In genomic region chr10:80357000-80357803, GRCh38 we compare ENCODE assay signal across 10 cellular contexts. TPM values are rescaled to one million over a fixed set of nuclear protein-coding genes. Genes with fewer than 3 reads are reported as not detected.
DNase-seq lines count a peak whose midpoint lies in the region; ATAC-seq, FAIRE-seq and TF ChIP-seq lines count a peak whose summit lies in the region.
"Had no signal": no experiment of that assay in that cellular context is flagged by ENCODE, and none has a peak within 500 bp of the region (broad histone marks: within the 10 kb centered on the region; RNA-seq: fewer than 3 reads in every experiment).

No MANE protein-coding gene starts in this region.

- H3K27me3 ChIP-seq in lower lobe of right lung (ENCODE audit: low read depth) (peaks cover 18% of the 10 kb centered on the region), upper lobe of left lung (peaks cover 0 to 13% (median 3%) of the 10 kb centered on the region in 4 donors)

- FAIRE-seq in GM12891 (lab: Jason Lieb, UNC), result no peak

- H3K36me3 Mint-ChIP-seq in brain, result no peaks in the 10 kb centered on the region

- no peaks in the 10 kb centered on the region for H3K9me3 ChIP-seq in lower lobe of right lung
- no peaks in the 10 kb centered on the region for H3K9me3 ChIP-seq in upper lobe of left lung

- H3K36me3 ChIP-seq in lower lobe of right lung (no peaks in the 10 kb centered on the region), upper lobe of left lung (no peaks in the 10 kb centered on the region)

- DNase-seq in activated CD8-positive, alpha-beta memory T cell treated with anti-CD3 and anti-CD28 coated beads for 24 hours, result peak; percentile 57
- DNase-seq in activated CD8-positive, alpha-beta memory T cell treated with anti-CD3 and anti-CD28 coated beads, Interleukin-2, amount 50 U/mL, for 48 hours, result no peak
- DNase-seq in lower lobe of right lung (no peak), upper lobe of left lung (peak in 1 of 2 donors; percentile 80), superior temporal gyrus (ENCODE audit: extremely low spot score) (no peak), GM12891 (ENCODE audit: insufficient read length, low spot score) (no peak)
- DNase-seq: DND-41 had no signal

- H3K27ac ChIP-seq in lower lobe of right lung (no peak overlapping the region), upper lobe of left lung (no peak overlapping the region)

- H3K27ac Mint-ChIP-seq in brain, result peak overlapping the region; percentile 13 to 97 (median 91)

- peaks cover 29% of the 10 kb centered on the region for H3K4me1 Mint-ChIP-seq in brain

- no peak for TF ChIP-seq EP300 in upper lobe of left lung (IDR thresholded peaks at IDR 0.05)

- H3K4me3 Mint-ChIP-seq in brain, result peak overlapping the region; percentile 85 to 95 (median 87)

- ATAC-seq in lower lobe of right lung (peak; percentile 42 to 57), upper lobe of left lung (ENCODE audit: low FRiP score in 2 of 2) (peak in 1 of 2 donors; percentile 48), GM21423 (IDR thresholded peaks at IDR 0.05; ENCODE audit: unreplicated experiment) (no peak)

- peaks cover 0 to 2% (median 0%) of the 10 kb centered on the region in 5 experiments for H3K9me3 Mint-ChIP-seq in brain

- TF ChIP-seq CTCF in brain (conservative IDR thresholded peaks at IDR 0.05) (no peak), lower lobe of right lung (IDR thresholded peaks at IDR 0.05) (no peak), upper lobe of left lung (IDR thresholded peaks at IDR 0.05) (no peak)

- WGBS in upper lobe of left lung, 2 donors, result 10 to 11% methylated on average over 44 to 45 of the region's 47 CpGs

- H3K4me1 ChIP-seq in lower lobe of right lung (peaks cover 6% of the 10 kb centered on the region), upper lobe of left lung (peaks cover 7 to 17% (median 12%) of the 10 kb centered on the region in 4 donors)

- TF ChIP-seq POLR2A in upper lobe of left lung (IDR thresholded peaks at IDR 0.05), result no peak
- no peak for TF ChIP-seq POLR2A in GM12891 (IDR thresholded peaks at IDR 0.05; ENCODE audit: low read depth, low read length)

- peaks cover 2% of the 10 kb centered on the region for H3K27me3 Mint-ChIP-seq in brain

- H3K4me3 ChIP-seq in lower lobe of right lung (peak overlapping the region; percentile 40), upper lobe of left lung (peak overlapping the region in 3 of 4 donors; percentile 33 to 49 (median 46))

- intact Hi-C loops in lower lobe of right lung (cut with DNase I), result no loop called here

TF ChIP-seq in GM12891, 5 proteins besides CTCF, POLR2A, EP300 and RAD21:
- TF ChIP-seq TAF1 (IDR thresholded peaks at IDR 0.05; ENCODE audit: low read depth, low read length), result no peak
- TF ChIP-seq POLR2AphosphoS5 (IDR thresholded peaks at IDR 0.05; ENCODE audit: low read depth, low read length), result no peak
- no peak for TF ChIP-seq PAX5 (IDR thresholded peaks at IDR 0.05; ENCODE audit: insufficient read depth, low read length, severe bottlenecking)
- no peak for TF ChIP-seq SPI1 (IDR thresholded peaks at IDR 0.05; ENCODE audit: low read depth, low read length)
- no peak for TF ChIP-seq POU2F2 (IDR thresholded peaks at IDR 0.05; ENCODE audit: low read depth, low read length)

RNA-seq across cellular contexts. Expression of gene DYDC2, which starts 0.6 kb away (rescaled TPM):
- polyA plus RNA-seq in brain (ENCODE audit: insufficient read depth, low read depth, low replicate concordance), result 1.2 TPM
- total RNA-seq in lower lobe of right lung (4.2 TPM), upper lobe of left lung (10 to 100 TPM in 1 of 6 donors, 1 to 10 TPM in 3, not detected in 2; 1.9 to 13.7 (median 3.6) TPM)
- not detected for polyA plus RNA-seq in GM12891 (2012; ENCODE audit: low read depth, missing spikeins)
- total RNA-seq: NCI-H460 had no signal

RNA-seq across cellular contexts. Expression of gene DYDC1, which starts 0.6 kb away (rescaled TPM):
- not detected for polyA plus RNA-seq in brain (ENCODE audit: insufficient read depth, low read depth, low replicate concordance)
- total RNA-seq in lower lobe of right lung, result 0.77 TPM
- total RNA-seq in upper lobe of left lung, result 1 to 10 TPM in 1 of 6 donors, under 1 TPM in 1, not detected in 4; 0.71 to 8.7 TPM
- not detected for polyA plus RNA-seq in GM12891 (2012; ENCODE audit: low read depth, missing spikeins)
- total RNA-seq: NCI-H460 had no signal

RNA-seq across cellular contexts. Expression of gene PRXL2A, which starts 51.1 kb away (rescaled TPM):
- polyA plus RNA-seq in brain (ENCODE audit: insufficient read depth, low read depth, low replicate concordance), result 178 TPM
- total RNA-seq in lower lobe of right lung (33.3 TPM), upper lobe of left lung (10 to 100 TPM; 19.9 to 46.0 (median 33.2) TPM)
- 10.2 TPM for polyA plus RNA-seq in GM12891 (2012; ENCODE audit: low read depth, missing spikeins)
